ENCODE assay signal across 30 cellular contexts in the genomic region with DNA sequence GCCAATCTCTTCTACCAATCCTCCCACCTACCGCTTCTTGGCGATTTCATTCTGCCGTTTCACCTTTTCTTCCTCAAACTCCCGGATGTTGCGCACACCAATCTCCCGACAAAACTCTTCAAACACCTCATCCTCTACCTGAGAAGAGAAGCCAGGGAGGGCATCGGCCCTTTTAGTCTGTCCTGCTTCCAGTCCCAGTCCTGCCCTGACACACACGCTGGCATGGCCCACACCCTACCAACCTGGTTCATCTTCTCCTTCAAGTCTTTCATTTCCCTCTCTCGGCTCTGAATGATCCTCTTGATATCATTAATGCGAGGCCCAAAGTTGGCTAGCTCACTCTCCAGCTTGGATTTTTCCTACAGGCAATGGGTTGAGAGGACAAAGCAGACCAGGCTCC. TPM values are rescaled to one million over a fixed set of nuclear protein-coding genes. Genes with fewer than 3 reads are reported as not detected.
"Had no signal": no experiment of that assay in that cellular context is flagged by ENCODE, and none has a peak within 500 bp of the region (broad histone marks: within the 10 kb centered on the region; RNA-seq: fewer than 3 reads in every experiment).

No MANE protein-coding gene starts in this region.

- H3K4me1 Mint-ChIP-seq: naive thymus-derived CD8-positive, alpha-beta T cell; nephron; neural crest cell had no signal

- H3K4me1 ChIP-seq: left ventricle myocardium inferior, pancreas, prostate gland, suprapubic skin, tibial artery, upper lobe of right lung had no signal

- H3K9me3 ChIP-seq: left ventricle myocardium inferior, mucosa of descending colon, pancreas, prostate gland, suprapubic skin, thoracic aorta, tibial artery, upper lobe of right lung had no signal

- H3K27me3 Mint-ChIP-seq: naive thymus-derived CD8-positive, alpha-beta T cell; stimulated activated naive CD8-positive, alpha-beta T cell treated with anti-CD3 and anti-CD28 coated beads, Interleukin-15, Interleukin-2, amounts not matched to agents 100 ng/mL and 50 ng/mL, for 24 hours had no signal

- H3K79me2 ChIP-seq: hepatocyte had no signal

- H2AFZ ChIP-seq: hepatocyte had no signal

- H3K36me3 ChIP-seq: prostate gland had no signal

- H3K4me3 Mint-ChIP-seq: naive thymus-derived CD8-positive, alpha-beta T cell; nephron; neural crest cell; stimulated activated naive CD8-positive, alpha-beta T cell treated with anti-CD3 and anti-CD28 coated beads, Interleukin-15, Interleukin-2, amounts not matched to agents 100 ng/mL and 50 ng/mL, for 24 hours had no signal

- FAIRE-seq: pancreas, urothelium cell line had no signal

- H3K4me3 ChIP-seq: hepatocyte, left ventricle myocardium inferior, lung, mucosa of descending colon, pancreas, prostate gland, skin epidermis, suprapubic skin, thoracic aorta, tibial artery, upper lobe of right lung had no signal

- H3K4me2 ChIP-seq: hepatocyte had no signal

- H3K27me3 ChIP-seq: hepatocyte, pancreas, suprapubic skin, tibial artery, upper lobe of right lung had no signal

- DNase-seq: islet precursor cell; left ventricle myocardium inferior; mesendoderm; midbrain; mucosa of descending colon; naive thymus-derived CD8-positive, alpha-beta T cell; nucleus accumbens; pancreas; posterior cingulate gyrus; retina; right cardiac atrium; stimulated activated CD4-positive, alpha-beta T cell treated with anti-CD3 and anti-CD28 coated beads, Interleukin-12 subunit alpha, Interleukin-12 subunit beta, amount 100 ng/mL, for 4 hours; stimulated activated CD4-positive, alpha-beta T cell treated with anti-CD3 and anti-CD28 coated beads, Interleukin-15, amount 100 ng/mL, for 24 hours; stimulated activated CD4-positive, alpha-beta T cell treated with anti-CD3 and anti-CD28 coated beads, Interleukin-2, amount 100 ng/mL, for 24 hours; stimulated activated CD4-positive, alpha-beta T cell treated with anti-CD3 and anti-CD28 coated beads, Interleukin-4, amount 100 ng/mL, for 1 hour; stimulated activated naive CD4-positive, alpha-beta T cell; tibial artery; trophoblast cell; upper lobe of right lung had no signal

- ATAC-seq: mucosa of descending colon; naive thymus-derived CD8-positive, alpha-beta T cell; pancreas; right cardiac atrium; sciatic nerve; upper lobe of right lung had no signal

- H3K27ac Mint-ChIP-seq: naive thymus-derived CD8-positive, alpha-beta T cell; nephron; stimulated activated naive CD8-positive, alpha-beta T cell treated with anti-CD3 and anti-CD28 coated beads, Interleukin-15, Interleukin-2, amounts not matched to agents 100 ng/mL and 50 ng/mL, for 24 hours had no signal

- H3K9me3 Mint-ChIP-seq: naive thymus-derived CD8-positive, alpha-beta T cell; stimulated activated naive CD8-positive, alpha-beta T cell treated with anti-CD3 and anti-CD28 coated beads, Interleukin-15, Interleukin-2, amounts not matched to agents 100 ng/mL and 50 ng/mL, for 24 hours had no signal

- H3K27ac ChIP-seq: hepatocyte, left ventricle myocardium inferior, pancreas, prostate gland, skin epidermis, suprapubic skin, thoracic aorta, tibial artery, upper lobe of right lung had no signal

RNA-seq across cellular contexts. Expression of a gene that starts 19.1 kb away (rescaled TPM):
- total RNA-seq: thoracic aorta had no signal
